25 cellular contexts compared by ENCODE assay signal in genomic region chr5:25614466-25614865, GRCh38.
"Had no signal": no experiment of that assay in that cellular context is flagged by ENCODE, and none has a peak within 500 bp of the region (broad histone marks: within the 10 kb centered on the region; RNA-seq: fewer than 3 reads in every experiment).

No MANE protein-coding gene starts in this region.

- H3K27me3 Mint-ChIP-seq: activated CD4-positive, alpha-beta T cell treated with anti-CD3 and anti-CD28 coated beads for 36 hours; activated CD4-positive, alpha-beta T cell treated with anti-CD3 and anti-CD28 coated beads, Interleukin-2, amount 10 ng/mL, durations not matched to agents 24 days and 14 days; activated CD8-positive, alpha-beta T cell treated with anti-CD3 and anti-CD28 coated beads for 36 hours; activated naive CD4-positive, alpha-beta T cell treated with anti-CD3 and anti-CD28 coated beads, Interleukin-2, amount 10 ng/mL, durations not matched to agents 7 days and 5 days; activated naive CD8-positive, alpha-beta T cell treated with anti-CD3 and anti-CD28 coated beads, Interleukin-2, amount 10 ng/mL, durations not matched to agents 7 days and 5 days; activated T-helper 17 cell treated with anti-CD3 and anti-CD28 coated beads, Interleukin-2, amount 50 U/mL, for 72 hours; central memory CD8-positive, alpha-beta T cell; dendritic cell treated with granulocyte-macrophage colony-stimulating factor and Interleukin-4, amounts not matched to agents 40 ng/mL and 50 ng/mL, for 4 days had no signal

- H3K36me3 Mint-ChIP-seq: activated naive CD4-positive, alpha-beta T cell treated with anti-CD3 and anti-CD28 coated beads, Interleukin-2, amount 10 ng/mL, durations not matched to agents 7 days and 5 days; activated naive CD8-positive, alpha-beta T cell treated with anti-CD3 and anti-CD28 coated beads, Interleukin-2, amount 10 ng/mL, durations not matched to agents 7 days and 5 days had no signal

- H3K27ac ChIP-seq: brain microvascular endothelial cell, coronary artery, dorsolateral prefrontal cortex, esophagus muscularis mucosa, gastroesophageal sphincter had no signal

- H3K27me3 ChIP-seq: brain microvascular endothelial cell, dorsolateral prefrontal cortex, esophagus muscularis mucosa, gastroesophageal sphincter had no signal

- H3K4me3 ChIP-seq: coronary artery, dorsolateral prefrontal cortex, esophagus muscularis mucosa, gastroesophageal sphincter had no signal

- ATAC-seq: activated CD4-positive, alpha-beta T cell treated with anti-CD3 and anti-CD28 coated beads for 36 hours; activated CD8-positive, alpha-beta T cell treated with anti-CD3 and anti-CD28 coated beads for 36 hours; activated naive CD4-positive, alpha-beta T cell treated with anti-CD3 and anti-CD28 coated beads, Interleukin-2, amount 50 U/mL, for 72 hours; activated T-cell treated with anti-CD3 and anti-CD28 coated beads, Interleukin-2, amount 50 U/mL, for 4 hours; activated T-helper 17 cell treated with anti-CD3 and anti-CD28 coated beads, Interleukin-2, amount 50 U/mL, for 72 hours; gastroesophageal sphincter had no signal

- H3K4me1 Mint-ChIP-seq: activated CD4-positive, alpha-beta T cell treated with anti-CD3 and anti-CD28 coated beads for 36 hours; activated CD4-positive, alpha-beta T cell treated with anti-CD3 and anti-CD28 coated beads, Interleukin-2, amount 10 ng/mL, durations not matched to agents 24 days and 14 days; activated naive CD4-positive, alpha-beta T cell treated with anti-CD3 and anti-CD28 coated beads, Interleukin-2, amount 10 ng/mL, durations not matched to agents 7 days and 5 days; activated naive CD8-positive, alpha-beta T cell treated with anti-CD3 and anti-CD28 coated beads, Interleukin-2, amount 10 ng/mL, durations not matched to agents 7 days and 5 days; activated T-helper 17 cell treated with anti-CD3 and anti-CD28 coated beads, Interleukin-2, amount 50 U/mL, for 72 hours; central memory CD8-positive, alpha-beta T cell; endodermal cell had no signal

- H3K36me3 ChIP-seq: brain microvascular endothelial cell, esophagus muscularis mucosa, gastroesophageal sphincter had no signal

- H3K4me1 ChIP-seq: esophagus muscularis mucosa, gastroesophageal sphincter had no signal

- DNase-seq: activated CD4-positive, alpha-beta T cell treated with anti-CD3 and anti-CD28 coated beads for 36 hours; activated CD4-positive, alpha-beta T cell treated with anti-CD3 and anti-CD28 coated beads, Interleukin-2, amount 10 ng/mL, durations not matched to agents 24 days and 14 days; activated CD4-positive, CD25-positive, alpha-beta regulatory T cell; activated CD4-positive, CD25-positive, alpha-beta regulatory T cell treated with anti-CD3 and anti-CD28 coated beads, Interleukin-2, amount 50 U/mL, for 72 hours; activated CD8-positive, alpha-beta memory T cell treated with anti-CD3 and anti-CD28 coated beads for 24 hours; activated CD8-positive, alpha-beta T cell treated with anti-CD3 and anti-CD28 coated beads for 36 hours; activated effector memory CD4-positive, alpha-beta T cell treated with Interleukin-2 at 50 U/mL for 16 hours; activated naive CD4-positive, alpha-beta T cell; activated naive CD4-positive, alpha-beta T cell treated with anti-CD3 and anti-CD28 coated beads, Interleukin-2, amount 10 ng/mL, durations not matched to agents 7 days and 5 days; activated naive CD8-positive, alpha-beta T cell treated with anti-CD3 and anti-CD28 coated beads, Interleukin-2, amount 10 ng/mL, durations not matched to agents 7 days and 5 days; activated T-cell treated with anti-CD3 and anti-CD28 coated beads, Interleukin-2, amount 50 U/mL, for 4 hours; brain microvascular endothelial cell; dorsolateral prefrontal cortex; effector memory CD4-positive, alpha-beta T cell; endodermal cell; erythroblast; foreskin melanocyte; T-helper 2 cell had no signal

- H3K27ac Mint-ChIP-seq: activated CD4-positive, alpha-beta T cell treated with anti-CD3 and anti-CD28 coated beads for 36 hours; activated CD4-positive, alpha-beta T cell treated with anti-CD3 and anti-CD28 coated beads, Interleukin-2, amount 10 ng/mL, durations not matched to agents 24 days and 14 days; activated CD8-positive, alpha-beta T cell treated with anti-CD3 and anti-CD28 coated beads for 36 hours; activated naive CD4-positive, alpha-beta T cell treated with anti-CD3 and anti-CD28 coated beads, Interleukin-2, amount 10 ng/mL, durations not matched to agents 7 days and 5 days; activated naive CD4-positive, alpha-beta T cell treated with anti-CD3 and anti-CD28 coated beads, Interleukin-2, amount 50 U/mL, for 72 hours; activated naive CD8-positive, alpha-beta T cell treated with anti-CD3 and anti-CD28 coated beads, Interleukin-2, amount 10 ng/mL, durations not matched to agents 7 days and 5 days; activated T-helper 17 cell treated with anti-CD3 and anti-CD28 coated beads, Interleukin-2, amount 50 U/mL, for 72 hours; dendritic cell treated with granulocyte-macrophage colony-stimulating factor and Interleukin-4, amounts not matched to agents 40 ng/mL and 50 ng/mL, for 4 days; endodermal cell had no signal

- H3K4me3 Mint-ChIP-seq: activated CD4-positive, alpha-beta T cell treated with anti-CD3 and anti-CD28 coated beads for 36 hours; activated CD4-positive, alpha-beta T cell treated with anti-CD3 and anti-CD28 coated beads, Interleukin-2, amount 10 ng/mL, durations not matched to agents 24 days and 14 days; activated CD8-positive, alpha-beta T cell treated with anti-CD3 and anti-CD28 coated beads for 36 hours; activated naive CD4-positive, alpha-beta T cell treated with anti-CD3 and anti-CD28 coated beads, Interleukin-2, amount 10 ng/mL, durations not matched to agents 7 days and 5 days; activated naive CD8-positive, alpha-beta T cell treated with anti-CD3 and anti-CD28 coated beads, Interleukin-2, amount 10 ng/mL, durations not matched to agents 7 days and 5 days; activated T-cell treated with anti-CD3 and anti-CD28 coated beads, Interleukin-2, amount 50 U/mL, for 4 hours; activated T-helper 17 cell treated with anti-CD3 and anti-CD28 coated beads, Interleukin-2, amount 50 U/mL, for 72 hours; central memory CD8-positive, alpha-beta T cell; dendritic cell treated with granulocyte-macrophage colony-stimulating factor and Interleukin-4, amounts not matched to agents 40 ng/mL and 50 ng/mL, for 4 days; endodermal cell had no signal
